8 cellular contexts compared by ENCODE assay signal in genomic region chr3:180680097-180680430, GRCh38. TPM values are rescaled to one million over a fixed set of nuclear protein-coding genes. Genes with fewer than 3 reads are reported as not detected.
DNase-seq lines count a peak whose midpoint lies in the region; ATAC-seq, FAIRE-seq and TF ChIP-seq lines count a peak whose summit lies in the region.

No MANE protein-coding gene starts in this region.

- no peak for FAIRE-seq in GM12892 (lab: Jason Lieb, UNC)

- CTCF ChIA-PET in Calu3 (lab: Charles Lee), result no interaction called here

- TF ChIP-seq POLR2A in spleen (IDR thresholded peaks at IDR 0.05) (no peak), GM12892 (IDR thresholded peaks at IDR 0.05; ENCODE audit: low read depth, low read length) (no peak)

- peak overlapping the region; percentile 37 to 77 (median 50) for H3K4me3 ChIP-seq in spleen

- intact Hi-C loops in Calu3 (cut with micrococcal nuclease; ENCODE audit: unreplicated experiment) (no loop called here), spleen (cut with DNase I; ENCODE audit: low total_unique reads) (no loop called here)

- H3K27ac Mint-ChIP-seq in Calu3 (ENCODE audit: unreplicated experiment), result peak overlapping the region; percentile 72

- peak overlapping the region; percentile 86 for H3K4me3 Mint-ChIP-seq in Calu3 (ENCODE audit: low read depth, unreplicated experiment)

- H3K4me1 ChIP-seq in spleen, result peaks cover 0 to 24% (median 19%) of the 10 kb centered on the region in 6 donors

- peaks cover 0 to 59% (median 22%) of the 10 kb centered on the region in 7 donors for H3K27me3 ChIP-seq in spleen (replicated peaks in 1 of 7)

- peak; percentile 63 for DNase-seq in Calu3
- DNase-seq in NCI-H526 treated with DMSO at 0.1 percent for 48 hours (lab: John Stamatoyannopoulos, UW), result peak; percentile 54
- peak; percentile 68 for DNase-seq in astrocyte of the hippocampus (ENCODE audit: low read depth, low spot score)
- peak; percentile 58 for DNase-seq in iPS-NIHi7 (ENCODE audit: extremely low spot score)
- DNase-seq in spleen, result no peak
- no peak for DNase-seq in GM12892 (ENCODE audit: insufficient read length)

- H3K27ac ChIP-seq in spleen, result peak overlapping the region in 3 of 8 donors; percentile 14 to 45 (median 30)

- no TSS peak for BruUV-seq in Calu3 (replicated peaks; lab: Mats Ljungman, UMichigan)

- 1 to 3% (median 1%) methylated on average over 7 of the region's 7 CpGs for WGBS in spleen, 5 donors

- H3K9me3 ChIP-seq in spleen, result no peaks in the 10 kb centered on the region

- H3K36me3 Mint-ChIP-seq in Calu3 (ENCODE audit: insufficient read depth, unreplicated experiment), result peaks cover 17% of the 10 kb centered on the region

- peak; percentile 84 for TF ChIP-seq CTCF in Calu3 (IDR thresholded peaks at IDR 0.05; ENCODE audit: unreplicated experiment)
- TF ChIP-seq CTCF in spleen (IDR thresholded peaks at IDR 0.05 in 8 of 11, conservative IDR thresholded peaks at IDR 0.05 in 3 of 11), result peak in 4 of 11 experiments; percentile 19 to 35 (median 22)

- peaks cover 4% of the 10 kb centered on the region for H3K9me3 Mint-ChIP-seq in Calu3 (ENCODE audit: low read depth, unreplicated experiment)

- ATAC-seq in GM19372 (IDR thresholded peaks at IDR 0.05; ENCODE audit: low read depth, unreplicated experiment) (peak; percentile 16), HG03378 (IDR thresholded peaks at IDR 0.05; ENCODE audit: unreplicated experiment) (peak; percentile 59)

- no peaks in the 10 kb centered on the region for H3K36me3 ChIP-seq in spleen

- H3K27me3 Mint-ChIP-seq in Calu3 (ENCODE audit: unreplicated experiment), result peaks cover 48% of the 10 kb centered on the region

- H3K4me1 Mint-ChIP-seq in Calu3 (ENCODE audit: low read depth, unreplicated experiment), result peaks cover 11% of the 10 kb centered on the region

RNA-seq across cellular contexts. Expression of gene CCDC39, which starts 0.8 kb away (rescaled TPM):
- total RNA-seq in Calu3 (2022) (not detected in 2 replicates), spleen (under 1 TPM in 2 of 7 donors, not detected in 5; 0.13 to 0.34 TPM)
- polyA plus RNA-seq in spleen, result under 1 TPM in 1 of 3 donors, not detected in 2; 0.11 TPM
- polyA plus RNA-seq in GM12892 (2012; ENCODE audit: missing spikeins), result not detected

Comparison
In these comparisons a context has a peak if more than half of its experiments do, and no peak if none do; other contexts are left out.
1. DNase-seq: peak in Calu3 (single experiment), NCI-H526 treated with DMSO at 0.1 percent for 48 hours (single experiment), astrocyte of the hippocampus (single experiment) and iPS-NIHi7 (single experiment); none in spleen (single experiment) and GM12892 (single experiment).